In genomic region chr2:231613655-231614558, GRCh38 we compare ENCODE assay signal across 1 cellular context.
TF ChIP-seq lines count a peak whose summit lies in the region.

No MANE protein-coding gene starts in this region.

TF ChIP-seq in HEK293, 187 proteins besides CTCF, POLR2A, EP300 and RAD21 (continued from another document and continues in another):
- TF ChIP-seq ZNF488 (tag by site-specific recombination; IDR thresholded peaks at IDR 0.05) (no peak), SCRT2 (tag by site-specific recombination; IDR thresholded peaks at IDR 0.05) (no peak; the same call in 1 of the 2 replicates), TSHZ1 (tag by site-specific recombination; IDR thresholded peaks at IDR 0.05; ENCODE audit: borderline replicate concordance) (no peak), ZNF202 (tag by site-specific recombination; IDR thresholded peaks at IDR 0.05; ENCODE audit: borderline replicate concordance) (no peak), ZNF138 (tag by site-specific recombination; IDR thresholded peaks at IDR 0.05; ENCODE audit: borderline replicate concordance) (no peak), ZFP69B (tag by site-specific recombination; IDR thresholded peaks at IDR 0.05) (no peak), ZNF580 (tag by site-specific recombination; IDR thresholded peaks at IDR 0.05) (no peak), ZBTB11 (tag by site-specific recombination; conservative IDR thresholded peaks at IDR 0.05; ENCODE audit: low read depth) (peak; percentile 78), ZNF560 (tag by site-specific recombination; IDR thresholded peaks at IDR 0.05; ENCODE audit: borderline replicate concordance) (no peak), ZNF585B (tag by site-specific recombination; IDR thresholded peaks at IDR 0.05) (no peak), SCRT1 (tag by site-specific recombination; IDR thresholded peaks at IDR 0.05; ENCODE audit: borderline replicate concordance) (no peak), ZNF174 (tag by site-specific recombination; IDR thresholded peaks at IDR 0.05) (no peak), ZNF266 (tag by site-specific recombination; IDR thresholded peaks at IDR 0.05; ENCODE audit: low read depth) (no peak), ZNF274 (IDR thresholded peaks at IDR 0.05; ENCODE audit: low read length) (no peak), ZNF274 (tag by site-specific recombination; IDR thresholded peaks at IDR 0.05; ENCODE audit: borderline replicate concordance) (no peak), KLF1 (tag by site-specific recombination; IDR thresholded peaks at IDR 0.05) (peak; percentile 59), HIC1 (tag by site-specific recombination; IDR thresholded peaks at IDR 0.05) (peak; percentile 58; the same call in 1 of the 2 replicates), ZNF48 (tag by site-specific recombination; IDR thresholded peaks at IDR 0.05) (no peak), ZNF37A (tag by site-specific recombination; IDR thresholded peaks at IDR 0.05) (no peak), ZNF701 (tag by site-specific recombination; IDR thresholded peaks at IDR 0.05) (no peak), ZNF785 (tag by site-specific recombination; IDR thresholded peaks at IDR 0.05) (no peak), ZNF239 (tag by site-specific recombination; IDR thresholded peaks at IDR 0.05) (no peak), ZNF544 (tag by site-specific recombination; IDR thresholded peaks at IDR 0.05) (no peak), SALL2 (tag by site-specific recombination; IDR thresholded peaks at IDR 0.05; ENCODE audit: borderline replicate concordance) (no peak), ZNF354C (tag by site-specific recombination; IDR thresholded peaks at IDR 0.05; ENCODE audit: borderline replicate concordance, low read depth) (no peak), ZBTB7A (tag by site-specific recombination; IDR thresholded peaks at IDR 0.05; ENCODE audit: low read depth) (no peak), SETDB1 (IDR thresholded peaks at IDR 0.05; ENCODE audit: insufficient read length, low read length) (no peak), ZNF707 (tag by site-specific recombination; IDR thresholded peaks at IDR 0.05) (no peak), ZBTB10 (tag by site-specific recombination; IDR thresholded peaks at IDR 0.05) (peak; percentile 56), ZNF837 (tag by site-specific recombination; IDR thresholded peaks at IDR 0.05) (no peak), PRDM6 (tag by site-specific recombination; IDR thresholded peaks at IDR 0.05) (no peak), ZNF416 (tag by site-specific recombination; IDR thresholded peaks at IDR 0.05) (no peak), GLIS1 (tag by site-specific recombination; IDR thresholded peaks at IDR 0.05) (peak; percentile 88), ZNF18 (tag by site-specific recombination; IDR thresholded peaks at IDR 0.05) (no peak), ZNF19 (tag by site-specific recombination; IDR thresholded peaks at IDR 0.05; ENCODE audit: low read depth) (no peak), ATF2 (tag by site-specific recombination; IDR thresholded peaks at IDR 0.05; ENCODE audit: low read depth) (no peak), ZBTB6 (tag by site-specific recombination; IDR thresholded peaks at IDR 0.05) (no peak), ZBTB44 (tag by site-specific recombination; IDR thresholded peaks at IDR 0.05) (no peak)
